ENCODE assay signal across 10 cellular contexts in the genomic region with DNA sequence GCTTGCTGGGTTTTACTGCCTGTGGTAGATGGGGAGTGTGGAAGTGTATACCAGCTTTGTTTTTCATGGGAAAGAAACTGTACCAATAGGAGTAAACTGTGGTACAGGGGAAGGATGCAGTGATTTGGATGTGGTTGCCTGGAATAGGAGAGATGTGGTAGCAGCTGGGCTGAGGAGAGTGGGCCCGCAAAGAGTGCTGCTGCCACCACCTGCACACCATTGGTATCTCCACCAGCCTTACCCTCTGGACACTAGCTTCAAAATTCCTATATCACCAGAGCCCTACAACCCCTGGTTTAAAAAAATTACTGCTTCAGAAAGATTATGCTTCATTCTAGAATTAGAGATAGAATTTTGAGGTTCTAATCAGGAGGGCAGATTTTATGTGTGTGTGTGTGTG. TPM values are rescaled to one million over a fixed set of nuclear protein-coding genes. Genes with fewer than 3 reads are reported as not detected.
DNase-seq lines count a peak whose midpoint lies in the region; ATAC-seq and TF ChIP-seq lines count a peak whose summit lies in the region.
"Had no signal": no experiment of that assay in that cellular context is flagged by ENCODE, and none has a peak within 500 bp of the region (broad histone marks: within the 10 kb centered on the region; RNA-seq: fewer than 3 reads in every experiment).

No MANE protein-coding gene starts in this region.

- TF ChIP-seq POLR2A in breast epithelium (IDR thresholded peaks at IDR 0.05) (no peak), heart left ventricle (IDR thresholded peaks at IDR 0.05) (no peak)

- DNase-seq in MCF 10A (ENCODE audit: unreplicated experiment) (peak; percentile 38), breast epithelium (ENCODE audit: low spot score in 2 of 2) (no peak), SHP77 treated with DMSO at 0.1 percent for 48 hours (lab: John Stamatoyannopoulos, UW) (peak; percentile 64), heart left ventricle (peak in 1 of 5 donors; percentile 20), type B pancreatic cell (ENCODE audit: extremely low spot score, unreplicated experiment) (no peak), natural killer cell (no peak)
- DNase-seq in CD4-positive, alpha-beta T cell: no peak
- DNase-seq: activated naive CD4-positive, alpha-beta T cell treated with anti-CD3 and anti-CD28 coated beads for 36 hours; immature natural killer cell had no signal

- H3K9me3 Mint-ChIP-seq in MCF 10A (ENCODE audit: unreplicated experiment) (peaks cover under 1% of the 10 kb centered on the region), type B pancreatic cell (no peaks in the 10 kb centered on the region), natural killer cell (peaks cover 0 to 5% of the 10 kb centered on the region in 2 donors)
- no peaks in the 10 kb centered on the region for H3K9me3 Mint-ChIP-seq in CD4-positive, alpha-beta T cell
- H3K9me3 Mint-ChIP-seq: activated naive CD4-positive, alpha-beta T cell treated with anti-CD3 and anti-CD28 coated beads for 36 hours had no signal

- H3K27ac ChIP-seq in breast epithelium (no peak overlapping the region), heart left ventricle (no peak overlapping the region)
- H3K27ac ChIP-seq in CD4-positive, alpha-beta T cell (ENCODE audit: low read depth, low read length): no peak overlapping the region

- H3K4me1 ChIP-seq in breast epithelium: no peaks in the 10 kb centered on the region
- H3K4me1 ChIP-seq in heart left ventricle: no peaks in the 10 kb centered on the region

- no TSS peak for BruUV-seq in MCF 10A (replicated peaks; lab: Mats Ljungman, UMichigan)

- CTCF ChIA-PET in MCF 10A (lab: Yijun Ruan, JAX): interaction anchor here (0.6 to 1.7 kb wide), 11 partner anchors 9 to 872 kb away, joined by 3 to 13 read pairs (median 5); no protein-coding TSS in a partner anchor
- CTCF ChIA-PET in CD4-positive, alpha-beta T cell (lab: Charles Lee): no interaction called here

- H3K4me3 Mint-ChIP-seq in MCF 10A (ENCODE audit: unreplicated experiment): no peak overlapping the region
- H3K4me3 Mint-ChIP-seq in type B pancreatic cell: no peak overlapping the region
- no peak overlapping the region for H3K4me3 Mint-ChIP-seq in CD4-positive, alpha-beta T cell
- no peak overlapping the region for H3K4me3 Mint-ChIP-seq in natural killer cell
- H3K4me3 Mint-ChIP-seq: activated naive CD4-positive, alpha-beta T cell treated with anti-CD3 and anti-CD28 coated beads for 36 hours; immature natural killer cell had no signal

- H3K36me3 Mint-ChIP-seq in MCF 10A (ENCODE audit: insufficient read depth, unreplicated experiment) (no peaks in the 10 kb centered on the region), type B pancreatic cell (no peaks in the 10 kb centered on the region), natural killer cell (no peaks in the 10 kb centered on the region)
- no peaks in the 10 kb centered on the region for H3K36me3 Mint-ChIP-seq in CD4-positive, alpha-beta T cell (ENCODE audit: low read depth)
- H3K36me3 Mint-ChIP-seq: immature natural killer cell had no signal

- no peaks in the 10 kb centered on the region for H3K9me3 ChIP-seq in breast epithelium
- no peaks in the 10 kb centered on the region for H3K9me3 ChIP-seq in heart left ventricle
- H3K9me3 ChIP-seq in CD4-positive, alpha-beta T cell (ENCODE audit: control insufficient read depth, low read length): no peaks in the 10 kb centered on the region

- ATAC-seq in heart left ventricle (peak; percentile 61 to 85 (median 82)), natural killer cell (no peak), GM18907 (IDR thresholded peaks at IDR 0.05; ENCODE audit: unreplicated experiment) (no peak)
- ATAC-seq in CD4-positive, alpha-beta T cell (ENCODE audit: poor library complexity): no peak

- POLR2A ChIA-PET in MCF 10A (lab: Yijun Ruan, JAX): interaction anchor here (0.6 to 0.8 kb wide), 3 partner anchors 128 to 1242 kb away, joined by 3 read pairs; no protein-coding TSS in a partner anchor
- POLR2A ChIA-PET in CD4-positive, alpha-beta T cell (lab: Charles Lee): no interaction called here

- intact Hi-C loops in MCF 10A (cut with micrococcal nuclease): loop anchor here (1.0 to 5.0 kb wide), 8 partner anchors 87 to 870 kb away; no protein-coding TSS in a partner anchor
- intact Hi-C loops in breast epithelium (cut with DNase I; ENCODE audit: low total_unique reads): loop anchor here (5.0 kb wide), 1 partner anchor 445 kb away; no protein-coding TSS in a partner anchor
- intact Hi-C loops in heart left ventricle (cut with DNase I): no loop called here
- intact Hi-C loops in CD4-positive, alpha-beta T cell (cut with DNase I, micrococcal nuclease): no loop called here
- intact Hi-C loops in natural killer cell (cut with micrococcal nuclease): no loop called here

- TF ChIP-seq CTCF in MCF 10A (IDR thresholded peaks at IDR 0.05; ENCODE audit: unreplicated experiment): peak; percentile 75
- TF ChIP-seq CTCF in breast epithelium (IDR thresholded peaks at IDR 0.05): no peak
- peak in 10 of 12 donors; percentile 11 to 41 (median 32) for TF ChIP-seq CTCF in heart left ventricle (IDR thresholded peaks at IDR 0.05)
- peak; percentile 55 for TF ChIP-seq CTCF in type B pancreatic cell (conservative IDR thresholded peaks at IDR 0.05)
- no peak for TF ChIP-seq CTCF in CD4-positive, alpha-beta T cell (IDR thresholded peaks at IDR 0.05)
- TF ChIP-seq CTCF in natural killer cell (IDR thresholded peaks at IDR 0.05): no peak

- H3K36me3 ChIP-seq in breast epithelium (no peaks in the 10 kb centered on the region), heart left ventricle (no peaks in the 10 kb centered on the region)

- H3K27me3 ChIP-seq in breast epithelium (no peaks in the 10 kb centered on the region), heart left ventricle (no peaks in the 10 kb centered on the region)
- no peaks in the 10 kb centered on the region for H3K27me3 ChIP-seq in CD4-positive, alpha-beta T cell (ENCODE audit: control insufficient read depth, insufficient read depth, low read length)

- H3K27ac Mint-ChIP-seq in MCF 10A (ENCODE audit: low read depth, unreplicated experiment) (no peak overlapping the region), type B pancreatic cell (no peak overlapping the region), natural killer cell (no peak overlapping the region)
- H3K27ac Mint-ChIP-seq in CD4-positive, alpha-beta T cell: no peak overlapping the region
- H3K27ac Mint-ChIP-seq: activated naive CD4-positive, alpha-beta T cell treated with anti-CD3 and anti-CD28 coated beads for 36 hours; immature natural killer cell had no signal

- H3K4me1 Mint-ChIP-seq in MCF 10A (ENCODE audit: insufficient read depth, unreplicated experiment): peaks cover 27% of the 10 kb centered on the region
- H3K4me1 Mint-ChIP-seq in type B pancreatic cell (ENCODE audit: unreplicated experiment): peaks cover 7% of the 10 kb centered on the region
- no peaks in the 10 kb centered on the region for H3K4me1 Mint-ChIP-seq in CD4-positive, alpha-beta T cell (ENCODE audit: low read depth)
- no peaks in the 10 kb centered on the region for H3K4me1 Mint-ChIP-seq in natural killer cell
- H3K4me1 Mint-ChIP-seq: immature natural killer cell had no signal

- WGBS in heart left ventricle, 4 donors: 71 to 95% (median 81%) methylated on average over 1 of the region's 1 CpG

- H3K4me3 ChIP-seq in breast epithelium (no peak overlapping the region), heart left ventricle (no peak overlapping the region)

- H3K27me3 Mint-ChIP-seq in MCF 10A (ENCODE audit: insufficient read depth, unreplicated experiment) (no peaks in the 10 kb centered on the region), type B pancreatic cell (no peaks in the 10 kb centered on the region), natural killer cell (ENCODE audit: low read depth in 2 of 2) (peaks cover 0 to 3% of the 10 kb centered on the region in 2 donors)
- H3K27me3 Mint-ChIP-seq in CD4-positive, alpha-beta T cell: peaks cover 14% of the 10 kb centered on the region

RNA-seq across cellular contexts. Expression of a gene that starts 53.6 kb away (rescaled TPM):
- 2.3 and 3.6 TPM in 2 replicates for total RNA-seq in MCF 10A (2022)
- total RNA-seq in breast epithelium: 1 to 10 TPM; 1.1 to 9.1 (median 4.6) TPM
- total RNA-seq in heart left ventricle: 100 to 1,000 TPM; 157 to 303 (median 232) TPM
- polyA plus RNA-seq in heart left ventricle: 10 to 100 TPM; 20.4 to 49.3 TPM
- 4.7 and 5.5 TPM in 2 replicates for total RNA-seq in type B pancreatic cell (ENCODE audit: low replicate concordance)
- total RNA-seq in CD4-positive, alpha-beta T cell: 1 to 10 TPM; 1.2 to 2.0 TPM
- total RNA-seq in natural killer cell: 1 to 10 TPM in 1 of 3 donors, under 1 TPM in 2; 0.21 to 1.3 (median 0.80) TPM
- polyA plus RNA-seq: immature natural killer cell had no signal

Comparison
In these comparisons a context has a peak if more than half of its experiments do, and no peak if none do; other contexts are left out.
1. DNase-seq: peak in MCF 10A (single experiment) and SHP77 treated with DMSO at 0.1 percent for 48 hours (single experiment); none in breast epithelium (0 of 2), type B pancreatic cell (single experiment), CD4-positive, alpha-beta T cell (0 of 10) and natural killer cell (single experiment).
2. CTCF ChIP-seq: peak in MCF 10A (single experiment), heart left ventricle (10 of 12) and type B pancreatic cell (single experiment); none in breast epithelium (0 of 3), CD4-positive, alpha-beta T cell (single experiment) and natural killer cell (single experiment).
3. ATAC-seq: peak in heart left ventricle (4 of 4); none in CD4-positive, alpha-beta T cell (single experiment), natural killer cell (0 of 3) and GM18907 (single experiment).
4. RNA of a gene that starts 53.6 kb away (total RNA-seq): 157 to 303 TPM in heart left ventricle; 4.7 to 5.5 TPM in type B pancreatic cell, 1.1 to 9.1 TPM in breast epithelium, 2.3 to 3.6 TPM in MCF 10A, 1.2 to 2.0 TPM in CD4-positive, alpha-beta T cell and 0.21 to 1.3 TPM in natural killer cell; every median in the first group is over 10 times any median in the second.
5. intact Hi-C loops: an anchor here in MCF 10A (1.0 to 5.0 kb wide) and breast epithelium (5.0 kb wide); none called in heart left ventricle, CD4-positive, alpha-beta T cell and natural killer cell.